1 cellular context compared by ENCODE assay signal in genomic region chr11:66363805-66364535, GRCh38.
TF ChIP-seq lines count a peak whose summit lies in the region.

No MANE protein-coding gene starts in this region.

TF ChIP-seq in HepG2, 621 proteins besides CTCF, POLR2A, EP300 and RAD21:
- TF ChIP-seq CAMTA2 (CRISPR knock-in tag; IDR thresholded peaks at IDR 0.05; ENCODE audit: borderline replicate concordance) (no peak), ZNF12 (CRISPR knock-in tag; IDR thresholded peaks at IDR 0.05) (no peak), ZBTB20 (CRISPR knock-in tag; IDR thresholded peaks at IDR 0.05; ENCODE audit: borderline replicate concordance, low read depth) (no peak), AKAP8 (CRISPR knock-in tag; IDR thresholded peaks at IDR 0.05) (0 out of 2 replicates have a peak, but pooled peaks have one; percentile 48), ZNF687 (CRISPR knock-in tag; IDR thresholded peaks at IDR 0.05) (no peak), ZBTB1 (CRISPR knock-in tag; IDR thresholded peaks at IDR 0.05; ENCODE audit: borderline replicate concordance) (no peak), NAIF1 (CRISPR knock-in tag; IDR thresholded peaks at IDR 0.05; ENCODE audit: borderline replicate concordance) (no peak), ATF6 (CRISPR knock-in tag; conservative IDR thresholded peaks at IDR 0.05) (no peak), ATF3 (CRISPR knock-in tag; IDR thresholded peaks at IDR 0.05) (no peak), ZNF530 (CRISPR knock-in tag; IDR thresholded peaks at IDR 0.05; ENCODE audit: low read depth) (no peak), ZNF678 (CRISPR knock-in tag; IDR thresholded peaks at IDR 0.05) (no peak), ZNF598 (CRISPR knock-in tag; IDR thresholded peaks at IDR 0.05; ENCODE audit: borderline replicate concordance) (no peak), HNF1B (CRISPR knock-in tag; IDR thresholded peaks at IDR 0.05) (no peak), ZNF10 (CRISPR knock-in tag; IDR thresholded peaks at IDR 0.05; ENCODE audit: borderline replicate concordance, low read depth) (no peak), CBX1 (IDR thresholded peaks at IDR 0.05; ENCODE audit: low read depth) (no peak), STAG1 (CRISPR knock-in tag; IDR thresholded peaks at IDR 0.05) (0 out of 2 replicates have a peak, but pooled peaks have one; percentile 17), ZNF556 (CRISPR knock-in tag; IDR thresholded peaks at IDR 0.05; ENCODE audit: borderline replicate concordance) (no peak), ZNF740 (CRISPR knock-in tag; IDR thresholded peaks at IDR 0.05) (no peak), BHLHE40 (IDR thresholded peaks at IDR 0.05; ENCODE audit: low read length) (no peak), PCBP1 (IDR thresholded peaks at IDR 0.05; ENCODE audit: borderline replicate concordance, low read depth, low read length) (0 out of 2 replicates have a peak, but pooled peaks have one; percentile 4), ZNF232 (CRISPR knock-in tag; IDR thresholded peaks at IDR 0.05; ENCODE audit: borderline replicate concordance) (no peak)
